Comparison of ENCODE assay signal across 15 cellular contexts in genomic region chr17:5702951-5703510, GRCh38.
"Had no signal": no experiment of that assay in that cellular context is flagged by ENCODE, and none has a peak within 500 bp of the region (broad histone marks: within the 10 kb centered on the region; RNA-seq: fewer than 3 reads in every experiment).

No MANE protein-coding gene starts in this region.

- ATAC-seq: activated T-cell treated with anti-CD3 and anti-CD28 coated beads, Interleukin-2, amount 50 U/mL, for 72 hours; left ventricle myocardium superior had no signal

- H3K9me3 Mint-ChIP-seq: stimulated activated naive CD8-positive, alpha-beta T cell treated with anti-CD3 and anti-CD28 coated beads, Interleukin-15, Interleukin-2, amounts not matched to agents 100 ng/mL and 50 ng/mL, for 24 hours; T-helper 2 cell treated with Interferon-gamma antibody and Interleukin-4, amounts not matched to agents 5 μg/mL and 100 μg/mL, for 36 hours had no signal

- DNase-seq: activated CD4-positive, alpha-beta T cell treated with anti-CD3 and anti-CD28 coated beads, Interleukin-2, amount 50 U/mL, for 4 hours; activated CD4-positive, CD25-positive, alpha-beta regulatory T cell treated with anti-CD3 and anti-CD28 coated beads, Interleukin-2, amount 50 U/mL, for 72 hours; activated T-cell treated with anti-CD3 and anti-CD28 coated beads, Interleukin-2, amount 50 U/mL, for 72 hours; aorta; dorsolateral prefrontal cortex; kidney; left ventricle myocardium superior; mesenchymal stem cell; retina; stimulated activated CD4-positive, alpha-beta T cell treated with anti-CD3 and anti-CD28 coated beads, Interleukin-15, amount 100 ng/mL, for 24 hours; stimulated activated CD4-positive, alpha-beta T cell treated with anti-CD3 and anti-CD28 coated beads, Interleukin-4, amount 100 ng/mL, for 24 hours had no signal

- H3K36me3 ChIP-seq: breast epithelium, esophagus muscularis mucosa had no signal

- H3K4me1 ChIP-seq: breast epithelium, esophagus muscularis mucosa had no signal

- H3K4me3 Mint-ChIP-seq: activated T-cell treated with anti-CD3 and anti-CD28 coated beads, Interleukin-2, amount 50 U/mL, for 72 hours; stimulated activated naive CD8-positive, alpha-beta T cell treated with anti-CD3 and anti-CD28 coated beads, Interleukin-15, Interleukin-2, amounts not matched to agents 100 ng/mL and 50 ng/mL, for 24 hours; T-helper 2 cell treated with Interferon-gamma antibody and Interleukin-4, amounts not matched to agents 5 μg/mL and 100 μg/mL, for 36 hours had no signal

- H3K27ac Mint-ChIP-seq: activated T-cell treated with anti-CD3 and anti-CD28 coated beads, Interleukin-2, amount 50 U/mL, for 72 hours; stimulated activated naive CD8-positive, alpha-beta T cell treated with anti-CD3 and anti-CD28 coated beads, Interleukin-15, Interleukin-2, amounts not matched to agents 100 ng/mL and 50 ng/mL, for 24 hours; T-helper 2 cell treated with Interferon-gamma antibody and Interleukin-4, amounts not matched to agents 5 μg/mL and 100 μg/mL, for 36 hours had no signal

- H3K27ac ChIP-seq: breast epithelium, dorsolateral prefrontal cortex, esophagus muscularis mucosa had no signal

- H3K4me3 ChIP-seq: breast epithelium, dorsolateral prefrontal cortex, esophagus muscularis mucosa had no signal
